1 cellular context compared by ENCODE assay signal in genomic region chr7:103074519-103075336, GRCh38.
A peak's percentile ranks its signal among the peaks of the same experiment; 100 is the strongest.
TF ChIP-seq lines count a peak whose summit lies in the region.

ARMC10 (plus strand) TSS chr7:103075140; CDS start chr7:103075273, 133 bp downstream.
FBXL13 (minus strand) TSS chr7:103074796.

TF ChIP-seq in HepG2, 621 proteins besides CTCF, POLR2A, EP300 and RAD21 (continued from another document and continues in another):
- TF ChIP-seq ZUFSP (CRISPR knock-in tag; IDR thresholded peaks at IDR 0.05; ENCODE audit: borderline replicate concordance) (no peak), JUN (CRISPR knock-in tag; IDR thresholded peaks at IDR 0.05) (no peak), ZNF569 (CRISPR knock-in tag; IDR thresholded peaks at IDR 0.05; ENCODE audit: borderline replicate concordance) (no peak), MIXL1 (CRISPR knock-in tag; IDR thresholded peaks at IDR 0.05) (0 out of 2 replicates have a peak, but pooled peaks have one; percentile 39), ZNF263 (CRISPR knock-in tag; IDR thresholded peaks at IDR 0.05) (peak; percentile 88), ATRX (CRISPR knock-in tag; IDR thresholded peaks at IDR 0.05; ENCODE audit: borderline replicate concordance) (no peak), ZNF780A (CRISPR knock-in tag; IDR thresholded peaks at IDR 0.05) (0 out of 2 replicates have a peak, but pooled peaks have one; percentile 63), ZNF503 (CRISPR knock-in tag; IDR thresholded peaks at IDR 0.05) (no peak), MXD1 (CRISPR knock-in tag; IDR thresholded peaks at IDR 0.05) (peak; percentile 76; the same call in 1 of the 2 replicates), REST (IDR thresholded peaks at IDR 0.05; ENCODE audit: borderline replicate concordance in 1 of 2, low read depth in 1 of 2, low read length in 2 of 2) (no peak), SETDB1 (CRISPR knock-in tag; IDR thresholded peaks at IDR 0.05; ENCODE audit: borderline replicate concordance) (no peak), TFDP1 (CRISPR knock-in tag; IDR thresholded peaks at IDR 0.05; ENCODE audit: borderline replicate concordance) (peak; percentile 55; the same call in 1 of the 2 replicates), ARID2 (CRISPR knock-in tag; IDR thresholded peaks at IDR 0.05; ENCODE audit: borderline replicate concordance) (peak; percentile 91), GABPB1 (CRISPR knock-in tag; IDR thresholded peaks at IDR 0.05) (peak; percentile 87), ZNF547 (CRISPR knock-in tag; IDR thresholded peaks at IDR 0.05) (0 out of 2 replicates have a peak, but pooled peaks have one; percentile 34), FOXK1 (CRISPR knock-in tag; IDR thresholded peaks at IDR 0.05; ENCODE audit: borderline replicate concordance, low read depth) (no peak), NFYB (CRISPR knock-in tag; IDR thresholded peaks at IDR 0.05) (no peak), ZNF766 (CRISPR knock-in tag; IDR thresholded peaks at IDR 0.05; ENCODE audit: borderline replicate concordance) (no peak), FOXA3 (CRISPR knock-in tag; IDR thresholded peaks at IDR 0.05) (peak; percentile 11), ZNF558 (CRISPR knock-in tag; IDR thresholded peaks at IDR 0.05; ENCODE audit: borderline replicate concordance) (no peak), ATF4 (CRISPR knock-in tag; IDR thresholded peaks at IDR 0.05) (peak in 1 of 2 experiments; percentile 57; a peak in 2 of 4 replicates), ZNF276 (CRISPR knock-in tag; IDR thresholded peaks at IDR 0.05; ENCODE audit: low read depth) (no peak), ZNF7 (CRISPR knock-in tag; IDR thresholded peaks at IDR 0.05) (no peak), GABPA (IDR thresholded peaks at IDR 0.05; ENCODE audit: low read depth, low read length) (peak; percentile 66), GABPA (CRISPR knock-in tag; IDR thresholded peaks at IDR 0.05; ENCODE audit: low read depth) (peak; percentile 80), NCOA1 (CRISPR knock-in tag; IDR thresholded peaks at IDR 0.05) (0 out of 2 replicates have a peak, but pooled peaks have one; percentile 27), KDM5B (CRISPR knock-in tag; IDR thresholded peaks at IDR 0.05; ENCODE audit: borderline replicate concordance) (peak; percentile 76; the same call in 1 of the 2 replicates), ZNF354B (CRISPR knock-in tag; IDR thresholded peaks at IDR 0.05) (0 out of 2 replicates have a peak, but pooled peaks have one; percentile 35), ZNF513 (CRISPR knock-in tag; conservative IDR thresholded peaks at IDR 0.05) (no peak), ZNF160 (CRISPR knock-in tag; IDR thresholded peaks at IDR 0.05) (0 out of 2 replicates have a peak, but pooled peaks have one; percentile 19), TOPORS (CRISPR knock-in tag; IDR thresholded peaks at IDR 0.05) (peak; percentile 56; the same call in 1 of the 2 replicates), ETV5 (CRISPR knock-in tag; IDR thresholded peaks at IDR 0.05; ENCODE audit: borderline replicate concordance) (peak; percentile 62; the same call in 1 of the 2 replicates), ZNF788 (CRISPR knock-in tag; IDR thresholded peaks at IDR 0.05; ENCODE audit: borderline replicate concordance) (no peak; the same call in 1 of the 2 replicates), ZBTB39 (CRISPR knock-in tag; IDR thresholded peaks at IDR 0.05) (peak; percentile 85; the same call in 1 of the 2 replicates), BCL3 (CRISPR knock-in tag; IDR thresholded peaks at IDR 0.05) (peak; percentile 76; the same call in 1 of the 2 replicates), ZNF33A (CRISPR knock-in tag; IDR thresholded peaks at IDR 0.05; ENCODE audit: borderline replicate concordance) (no peak), NCOA2 (CRISPR knock-in tag; IDR thresholded peaks at IDR 0.05) (no peak), ZNF414 (CRISPR knock-in tag; IDR thresholded peaks at IDR 0.05) (peak; percentile 84; the same call in 1 of the 2 replicates), PHF20 (CRISPR knock-in tag; IDR thresholded peaks at IDR 0.05) (peak; percentile 69), AGO1 (IDR thresholded peaks at IDR 0.05; ENCODE audit: low read depth, low read length, poor library complexity, severe bottlenecking) (peak; percentile 24), RXRA (CRISPR knock-in tag; IDR thresholded peaks at IDR 0.05) (peak; percentile 15), ATF7 (IDR thresholded peaks at IDR 0.05) (no peak), ATF7 (CRISPR knock-in tag; IDR thresholded peaks at IDR 0.05) (0 out of 2 replicates have a peak, but pooled peaks have one; percentile 16), KDM5A (IDR thresholded peaks at IDR 0.05; ENCODE audit: borderline replicate concordance, low read length) (no peak; the same call in 1 of the 2 replicates)
